8 cellular contexts compared by ENCODE assay signal in genomic region chr7:88401009-88401623, GRCh38.
A peak's percentile ranks its signal among the peaks of the same experiment; 100 is the strongest.
DNase-seq lines count a peak whose midpoint lies in the region; ATAC-seq, FAIRE-seq and TF ChIP-seq lines count a peak whose summit lies in the region.

No MANE protein-coding gene starts in this region.

- H3K4me1 ChIP-seq in HepG2 (ENCODE audit: insufficient read depth, low read length), result no peaks in the 10 kb centered on the region
- H3K4me1 ChIP-seq in effector memory CD4-positive, alpha-beta T cell (ENCODE audit: control insufficient read depth, insufficient read depth, low read length, poor library complexity, severe bottlenecking), result no peaks in the 10 kb centered on the region

- no peaks in the 10 kb centered on the region for H3K27me3 ChIP-seq in HepG2 (ENCODE audit: control insufficient read depth in 1 of 2, insufficient read depth in 2 of 2, low read length in 2 of 2)
- no peaks in the 10 kb centered on the region for H3K27me3 ChIP-seq in effector memory CD4-positive, alpha-beta T cell (replicated peaks; ENCODE audit: control insufficient read depth, insufficient read depth, low read length, poor library complexity, severe bottlenecking)

- no peak overlapping the region for H3K4me3 ChIP-seq in HepG2 (replicated peaks in 1 of 3; ENCODE audit: insufficient read depth in 1 of 3, low read depth in 2 of 3, low read length in 3 of 3)
- no peak overlapping the region for H3K4me3 ChIP-seq in effector memory CD4-positive, alpha-beta T cell (ENCODE audit: insufficient read depth, low read depth, low read length, poor library complexity, severe bottlenecking)

- intact Hi-C loops in HepG2 (cut with micrococcal nuclease; ENCODE audit: unreplicated experiment), result no loop called here

- DNase-seq in DMS114 treated with DMSO at 0.1 percent for 48 hours (lab: John Stamatoyannopoulos, UW; ENCODE audit: unreplicated experiment) (peak; percentile 3), SK-MEL-5 (ENCODE audit: low read depth, low spot score) (peak; percentile 69), HepG2 (ENCODE audit: low spot score) (peak; percentile 14), NCI-H345 (lab: John Stamatoyannopoulos, UW) (no peak), AG20443 (ENCODE audit: low spot score) (no peak)
- DNase-seq in effector memory CD4-positive, alpha-beta T cell, result no peak

- H3K36me3 ChIP-seq in HepG2 (replicated peaks in 1 of 2; ENCODE audit: control insufficient read depth in 1 of 2, insufficient read depth in 2 of 2, low read length in 2 of 2), result no peaks in the 10 kb centered on the region
- H3K36me3 ChIP-seq in effector memory CD4-positive, alpha-beta T cell (ENCODE audit: control insufficient read depth, insufficient read depth, low read length), result no peaks in the 10 kb centered on the region

- no peak overlapping the region for H2AFZ ChIP-seq in HepG2 (ENCODE audit: low read length)

- no peak for FAIRE-seq in HepG2 (lab: Jason Lieb, UNC)

- H3K9me3 ChIP-seq in HepG2 (ENCODE audit: low read length), result no peaks in the 10 kb centered on the region
- H3K9me3 ChIP-seq in effector memory CD4-positive, alpha-beta T cell (ENCODE audit: control insufficient read depth, low read length), result no peaks in the 10 kb centered on the region

- ATAC-seq in GM19035 (IDR thresholded peaks at IDR 0.05; ENCODE audit: unreplicated experiment) (peak; percentile 61), HG03354 (IDR thresholded peaks at IDR 0.05; ENCODE audit: poor library complexity, severe bottlenecking, unreplicated experiment) (peak; percentile 48), HepG2 (peak; percentile 84)

- CTCF ChIA-PET in HepG2 (lab: Yijun Ruan, JAX; ENCODE audit: low intra/inter-chr PET ratio, low total read pairs), result interaction anchor here (0.7 kb wide), 1 partner anchor 434 kb away, joined by 3 read pairs; no protein-coding TSS in a partner anchor

- POLR2A ChIA-PET in HepG2 (lab: Yijun Ruan, JAX), result no interaction called here

- no peak for TF ChIP-seq POLR2A in HepG2 (IDR thresholded peaks at IDR 0.05; ENCODE audit: insufficient read depth in 1 of 2, low read depth in 2 of 2, low read length in 2 of 2)

- TF ChIP-seq RAD21 in HepG2 (CRISPR knock-in tag; IDR thresholded peaks at IDR 0.05), result no peak

- no peak overlapping the region for H3K4me2 ChIP-seq in HepG2 (ENCODE audit: low read depth, low read length)

- H4K20me1 ChIP-seq in HepG2 (ENCODE audit: insufficient read depth, low read length), result no peaks in the 10 kb centered on the region

- H3K27ac ChIP-seq in HepG2 (ENCODE audit: extremely low read length, insufficient read depth, low read length), result no peak overlapping the region
- H3K27ac ChIP-seq in effector memory CD4-positive, alpha-beta T cell (ENCODE audit: insufficient read depth, low read length, poor library complexity, severe bottlenecking), result no peak overlapping the region

- BruUV-seq in HepG2 (replicated peaks; lab: Mats Ljungman, UMichigan), result no TSS peak

- H3K9ac ChIP-seq in HepG2 (ENCODE audit: insufficient read depth, low read depth, low read length), result no peak overlapping the region

- H3K79me2 ChIP-seq in HepG2 (ENCODE audit: insufficient read depth, low read length), result no peaks in the 10 kb centered on the region

- in situ Hi-C loops in SK-MEL-5 (cut with HindIII; ENCODE audit: low pct_unique_long_range_greater_than_20kb, low sequenced_read_pairs), result no loop called here
- in situ Hi-C loops in HepG2 (cut with HindIII; ENCODE audit: extremely low pct_ligation_motif_present, low pct_unique_long_range_greater_than_20kb), result no loop called here

- peak; percentile 50 for TF ChIP-seq CTCF in HepG2 (CRISPR knock-in tag; IDR thresholded peaks at IDR 0.05)

- 29% methylated on average over 4 of the region's 4 CpGs for WGBS in HepG2 (ENCODE audit: low lambda C conversion rate)

- TF ChIP-seq EP300 in HepG2 (IDR thresholded peaks at IDR 0.05; ENCODE audit: low read depth in 2 of 2, low read length in 2 of 2), result no peak
- no peak for TF ChIP-seq EP300 in HepG2 (CRISPR knock-in tag; IDR thresholded peaks at IDR 0.05; ENCODE audit: borderline replicate concordance)

TF ChIP-seq in HepG2, 621 proteins besides CTCF, POLR2A, EP300 and RAD21 (continues in another document):
- TF ChIP-seq ZNF687 (CRISPR knock-in tag; IDR thresholded peaks at IDR 0.05) (no peak), SIX1 (CRISPR knock-in tag; IDR thresholded peaks at IDR 0.05; ENCODE audit: borderline replicate concordance) (no peak), ESRRA (CRISPR knock-in tag; IDR thresholded peaks at IDR 0.05; ENCODE audit: low read depth) (no peak), POLR2AphosphoS2 (IDR thresholded peaks at IDR 0.05; ENCODE audit: low read depth, low read length) (no peak), SATB2 (CRISPR knock-in tag; IDR thresholded peaks at IDR 0.05) (no peak), SNAI1 (CRISPR knock-in tag; IDR thresholded peaks at IDR 0.05; ENCODE audit: borderline replicate concordance) (no peak), RAD51 (IDR thresholded peaks at IDR 0.05; ENCODE audit: borderline replicate concordance) (no peak), MYNN (CRISPR knock-in tag; IDR thresholded peaks at IDR 0.05; ENCODE audit: low read depth) (no peak), HOMEZ (CRISPR knock-in tag; IDR thresholded peaks at IDR 0.05; ENCODE audit: low read depth) (no peak)

Comparison
In these comparisons a context has a peak if more than half of its experiments do, and no peak if none do; other contexts are left out.
1. DNase-seq: peak in DMS114 treated with DMSO at 0.1 percent for 48 hours (single experiment), SK-MEL-5 (single experiment) and HepG2 (single experiment); none in effector memory CD4-positive, alpha-beta T cell (0 of 3), NCI-H345 (single experiment) and AG20443 (single experiment).
2. Peak in every context shown above with its lines, with median percentiles within 50 percentile points of each other: ATAC-seq.